ENCODE assay signal across 26 cellular contexts in the genomic region with DNA sequence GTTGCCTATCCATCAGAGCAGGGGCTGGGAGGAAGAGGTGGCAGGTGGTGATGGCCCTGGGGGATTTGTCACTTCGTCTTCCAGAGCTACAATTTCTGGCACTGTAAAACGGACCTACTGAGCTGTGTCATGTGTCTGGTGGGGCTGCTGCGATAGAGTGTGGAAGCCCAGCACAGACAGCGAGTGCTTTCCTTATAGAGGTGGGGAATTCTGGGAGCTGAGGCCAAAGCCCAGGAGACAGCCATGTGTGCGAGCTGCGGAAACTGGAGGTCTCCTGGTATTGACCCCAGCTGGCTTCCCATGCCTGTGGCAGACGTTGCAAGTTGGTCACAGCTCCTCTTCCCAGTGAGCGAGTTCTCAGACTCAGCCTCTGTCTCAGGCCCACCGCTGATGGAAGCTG.
A peak's percentile ranks its signal among the peaks of the same experiment; 100 is the strongest.
DNase-seq lines count a peak whose midpoint lies in the region; ATAC-seq, FAIRE-seq and TF ChIP-seq lines count a peak whose summit lies in the region.
"Had no signal": no experiment of that assay in that cellular context is flagged by ENCODE, and none has a peak within 500 bp of the region (broad histone marks: within the 10 kb centered on the region; RNA-seq: fewer than 3 reads in every experiment).

No MANE protein-coding gene starts in this region.

- no peak overlapping the region for H3K4ac ChIP-seq in H1 (replicated peaks; ENCODE audit: insufficient read length, low read depth, low read length)

- no peaks in the 10 kb centered on the region for H3K9me3 ChIP-seq in BLaER1
- no peaks in the 10 kb centered on the region for H3K9me3 ChIP-seq in H1 (ENCODE audit: insufficient read depth in 2 of 2, low read depth in 1 of 2, low read length in 1 of 2)
- H3K9me3 ChIP-seq: Caco-2 had no signal

- H3K79me1 ChIP-seq in H1 (ENCODE audit: low read depth, low read length): no peaks in the 10 kb centered on the region

- TF ChIP-seq CTCF in H1 (IDR thresholded peaks at IDR 0.05; ENCODE audit: control extremely low read depth in 1 of 3, insufficient read depth in 1 of 3, low read depth in 1 of 3, low read length in 3 of 3): no peak

- H3K18ac ChIP-seq in H1 (ENCODE audit: extremely low read depth, low read length): no peak overlapping the region

- DNase-seq in NCI-H2171 treated with DMSO at 0.1 percent for 48 hours (lab: John Stamatoyannopoulos, UW): peak; percentile 72
- DNase-seq in H1 (ENCODE audit: low read depth in 1 of 2, low spot score in 2 of 2): no peak
- DNase-seq in retina: peak; percentile 53
- no peak for DNase-seq in SHP77 treated with DMSO at 0.1 percent for 48 hours (lab: John Stamatoyannopoulos, UW)
- no peak for DNase-seq in DMS 273 (lab: John Stamatoyannopoulos, UW; ENCODE audit: unreplicated experiment)
- DNase-seq in stimulated activated CD4-positive, alpha-beta T cell treated with anti-CD3 and anti-CD28 coated beads, Interleukin-12 subunit alpha, Interleukin-12 subunit beta, amount 100 ng/mL, for 4 hours: no peak
- DNase-seq: Caco-2; CD8-positive, alpha-beta T cell; DMS79 treated with DMSO at 0.1 percent for 48 hours; GF-D8; MM.1S; NCI-H446; NCI-H524 treated with DMSO at 0.1 percent for 48 hours; NCI-H774; PC-9; RPMI8226; SHP77 had no signal

- no peaks in the 10 kb centered on the region for H3K23me2 ChIP-seq in H1 (ENCODE audit: low read depth, low read length)

- CTCF ChIA-PET in H1 (lab: Charles Lee; ENCODE audit: partially characterized antibody): interaction anchor here (1.0 to 1.2 kb wide), 3 partner anchors 54 to 96 kb away, joined by 3 to 4 read pairs (median 3); no protein-coding TSS in a partner anchor

- no peaks in the 10 kb centered on the region for H3K27me3 Mint-ChIP-seq in stimulated activated memory B cell treated with anti-CD40 and anti-IgM and Interleukin-4, amounts not matched to agents 10 μg/mL and 1 μg/mL and 100 μg/mL, for 72 hours
- H3K27me3 Mint-ChIP-seq: IgD-negative memory B cell had no signal

- no peak overlapping the region for H2BK20ac ChIP-seq in H1 (ENCODE audit: low read length)

- H3K56ac ChIP-seq in H1 (replicated peaks; ENCODE audit: insufficient read length, low read depth, low read length): no peak overlapping the region

- H3K23ac ChIP-seq in H1 (ENCODE audit: insufficient read length): no peak overlapping the region

- H3K4me3 Mint-ChIP-seq in stimulated activated memory B cell treated with anti-CD40 and anti-IgM and Interleukin-4, amounts not matched to agents 10 μg/mL and 1 μg/mL and 100 μg/mL, for 72 hours: no peak overlapping the region
- H3K4me3 Mint-ChIP-seq: CD8-positive, alpha-beta T cell; IgD-negative memory B cell had no signal

- H3K36me3 Mint-ChIP-seq in stimulated activated memory B cell treated with anti-CD40 and anti-IgM and Interleukin-4, amounts not matched to agents 10 μg/mL and 1 μg/mL and 100 μg/mL, for 72 hours: peaks cover 32% of the 10 kb centered on the region

- no peak for ATAC-seq in stimulated activated memory B cell treated with anti-CD40 and anti-IgM and Interleukin-4, amounts not matched to agents 10 μg/mL and 1 μg/mL and 100 μg/mL, for 72 hours
- ATAC-seq: CD8-positive, alpha-beta T cell; HCT116 had no signal

- H3K27ac Mint-ChIP-seq in stimulated activated memory B cell treated with anti-CD40 and anti-IgM and Interleukin-4, amounts not matched to agents 10 μg/mL and 1 μg/mL and 100 μg/mL, for 72 hours: no peak overlapping the region
- H3K27ac Mint-ChIP-seq: CD8-positive, alpha-beta T cell had no signal

- peak overlapping the region; percentile 45 for H3K4me2 ChIP-seq in BLaER1
- H3K4me2 ChIP-seq in H1 (ENCODE audit: insufficient read depth in 1 of 2, low read depth in 2 of 2, low read length in 2 of 2): no peak overlapping the region
- H3K4me2 ChIP-seq: KMS-11, PC-9 had no signal

- H3K14ac ChIP-seq in H1 (ENCODE audit: insufficient read length): no peak overlapping the region

- POLR2A ChIA-PET in H1 (lab: Charles Lee; ENCODE audit: partially characterized antibody): no interaction called here

- no peak for TF ChIP-seq POLR2A in H1 (IDR thresholded peaks at IDR 0.05; ENCODE audit: control extremely low read depth in 1 of 2, low read depth in 2 of 2, low read length in 2 of 2)

- no peak overlapping the region for H4K8ac ChIP-seq in H1 (ENCODE audit: extremely low read depth, insufficient read depth, low read length)

- H2BK12ac ChIP-seq in H1 (ENCODE audit: low read depth, low read length): no peak overlapping the region

- H4K91ac ChIP-seq in H1 (replicated peaks; ENCODE audit: insufficient read length, low read length): no peak overlapping the region

- H4K5ac ChIP-seq in H1 (ENCODE audit: insufficient read length, low read depth, low read length): no peak overlapping the region

- peaks cover 25% of the 10 kb centered on the region for H3K4me1 ChIP-seq in BLaER1
- peaks cover 4 to 7% (median 6%) of the 10 kb centered on the region in 4 experiments; a peak in 5 of 7 replicates for H3K4me1 ChIP-seq in H1 (replicated peaks in 1 of 4; ENCODE audit: control insufficient read depth in 3 of 4, insufficient read depth in 4 of 4, low read length in 3 of 4)
- H3K4me1 ChIP-seq: Caco-2 had no signal

- H2AK5ac ChIP-seq in H1 (ENCODE audit: low read depth, low read length): no peak overlapping the region

- FAIRE-seq in H1 (lab: Jason Lieb, UNC): no peak
- FAIRE-seq: A204.1, GM12891 had no signal

- H3K4me3 ChIP-seq in BLaER1 (no peak overlapping the region), H1 (ENCODE audit: extremely low read depth in 1 of 4, insufficient read depth in 2 of 4, low read depth in 3 of 4, low read length in 4 of 4) (no peak overlapping the region)
- H3K4me3 ChIP-seq: PC-9, SK-N-MC had no signal

- no peaks in the 10 kb centered on the region for H3K27me3 ChIP-seq in BLaER1
- no peaks in the 10 kb centered on the region for H3K27me3 ChIP-seq in H1 (replicated peaks in 1 of 4; ENCODE audit: control insufficient read depth in 3 of 4, extremely low read depth in 1 of 4, insufficient read depth in 3 of 4, low read length in 3 of 4)

- no peak overlapping the region for H2BK15ac ChIP-seq in H1 (ENCODE audit: low read length)

- H2AFZ ChIP-seq in H1 (ENCODE audit: low read length): no peak overlapping the region
- H2AFZ ChIP-seq: PC-9 had no signal

- H3K9ac ChIP-seq in BLaER1 (no peak overlapping the region), H1 (replicated peaks in 1 of 4; ENCODE audit: extremely low read depth in 1 of 4, low read depth in 3 of 4, low read length in 3 of 4) (no peak overlapping the region)
- H3K9ac ChIP-seq: KMS-11 had no signal

- no peak overlapping the region for H2BK120ac ChIP-seq in H1 (replicated peaks; ENCODE audit: low read depth, low read length)

- H3K36me3 ChIP-seq in BLaER1 (peaks cover 1% of the 10 kb centered on the region; the same call in 1 of the 2 replicates), H1 (ENCODE audit: control insufficient read depth in 2 of 4, insufficient read depth in 4 of 4, low read length in 3 of 4) (peaks cover 1 to 4% (median 2%) of the 10 kb centered on the region in 4 experiments; a peak in 5 of 8 replicates)

- no peak overlapping the region for H3K27ac ChIP-seq in BLaER1
- H3K27ac ChIP-seq in H1 (ENCODE audit: low read depth, low read length): no peak overlapping the region
- H3K27ac ChIP-seq: C4-2B, KMS-11, PC-9, SK-N-MC had no signal

- H2BK5ac ChIP-seq in H1 (ENCODE audit: low read depth, low read length): peak overlapping the region; percentile 42; the same call in 1 of the 2 replicates

- 74% methylated on average over 9 of the region's 9 CpGs; no CpG with 5 or more reads in 1 of the 2 experiments for WGBS in H1 (ENCODE audit: extremely low coverage in 1 of 2, insufficient coverage in 1 of 2, insufficient read length in 1 of 2, insufficient replicate concordance in 2 of 2, low coverage in 1 of 2, low lambda C conversion rate in 2 of 2, missing lambda C conversion rate in 1 of 2), 2 experiments

- TF ChIP-seq EP300 in H1 (IDR thresholded peaks at IDR 0.05; ENCODE audit: borderline replicate concordance in 1 of 2, low read depth in 2 of 2, low read length in 2 of 2): no peak

- H4K20me1 ChIP-seq in BLaER1: no peaks in the 10 kb centered on the region
- peaks cover 2 to 3% of the 10 kb centered on the region in 2 experiments for H4K20me1 ChIP-seq in H1 (replicated peaks in 1 of 2; ENCODE audit: control insufficient read depth in 1 of 2, insufficient read depth in 2 of 2, low read length in 2 of 2)

- no peaks in the 10 kb centered on the region for H3K9me3 Mint-ChIP-seq in stimulated activated memory B cell treated with anti-CD40 and anti-IgM and Interleukin-4, amounts not matched to agents 10 μg/mL and 1 μg/mL and 100 μg/mL, for 72 hours
- H3K9me3 Mint-ChIP-seq: CD8-positive, alpha-beta T cell; IgD-negative memory B cell had no signal

- no peaks in the 10 kb centered on the region for H3K79me2 ChIP-seq in H1 (ENCODE audit: control insufficient read depth in 1 of 2, insufficient read depth in 2 of 2, low read length in 2 of 2)

- no peak for TF ChIP-seq RAD21 in H1 (IDR thresholded peaks at IDR 0.05 in 1 of 2, conservative IDR thresholded peaks at IDR 0.05 in 1 of 2; ENCODE audit: low read depth in 2 of 2, low read length in 2 of 2)

- H3K4me1 Mint-ChIP-seq in stimulated activated memory B cell treated with anti-CD40 and anti-IgM and Interleukin-4, amounts not matched to agents 10 μg/mL and 1 μg/mL and 100 μg/mL, for 72 hours: no peaks in the 10 kb centered on the region
- H3K4me1 Mint-ChIP-seq: IgD-negative memory B cell had no signal

TF ChIP-seq in H1, 55 proteins besides CTCF, POLR2A, EP300 and RAD21 (continues in another document):
- TF ChIP-seq, protein P1, sequence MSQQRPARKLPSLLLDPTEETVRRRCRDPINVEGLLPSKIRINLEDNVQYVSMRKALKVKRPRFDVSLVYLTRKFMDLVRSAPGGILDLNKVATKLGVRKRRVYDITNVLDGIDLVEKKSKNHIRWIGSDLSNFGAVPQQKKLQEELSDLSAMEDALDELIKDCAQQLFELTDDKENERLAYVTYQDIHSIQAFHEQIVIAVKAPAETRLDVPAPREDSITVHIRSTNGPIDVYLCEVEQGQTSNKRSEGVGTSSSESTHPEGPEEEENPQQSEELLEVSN (IDR thresholded peaks at IDR 0.05): no peak
- no peak for TF ChIP-seq HDAC2 (IDR thresholded peaks at IDR 0.05; ENCODE audit: borderline replicate concordance in 1 of 2, low read depth in 2 of 2, low read length in 2 of 2)
- TF ChIP-seq SIRT6 (IDR thresholded peaks at IDR 0.05; ENCODE audit: low read length): no peak
- TF ChIP-seq EZH2 (IDR thresholded peaks at IDR 0.05; ENCODE audit: low read depth, low read length, severe bottlenecking): no peak
- no peak for TF ChIP-seq POU5F1 (IDR thresholded peaks at IDR 0.05; ENCODE audit: low read depth, low read length)

Comparison
In these comparisons a context has a peak if more than half of its experiments do, and no peak if none do; other contexts are left out.
1. DNase-seq: peak in NCI-H2171 treated with DMSO at 0.1 percent for 48 hours (single experiment) and retina (single experiment); none in H1 (0 of 2), SHP77 treated with DMSO at 0.1 percent for 48 hours (single experiment), DMS 273 (single experiment) and stimulated activated CD4-positive, alpha-beta T cell treated with anti-CD3 and anti-CD28 coated beads, Interleukin-12 subunit alpha, Interleukin-12 subunit beta, amount 100 ng/mL, for 4 hours (single experiment).